In genomic region chr16:72149676-72150464, GRCh38 we compare ENCODE assay signal across 23 cellular contexts. TPM values are rescaled to one million over a fixed set of nuclear protein-coding genes. Genes with fewer than 3 reads are reported as not detected.
DNase-seq lines count a peak whose midpoint lies in the region; ATAC-seq and FAIRE-seq lines count a peak whose summit lies in the region.
"Had no signal": no experiment of that assay in that cellular context is flagged by ENCODE, and none has a peak within 500 bp of the region (broad histone marks: within the 10 kb centered on the region; RNA-seq: fewer than 3 reads in every experiment).

No MANE protein-coding gene starts in this region.

- peaks cover 6 to 11% of the 10 kb centered on the region in 2 donors for H3K36me3 Mint-ChIP-seq in stimulated activated naive B cell treated with anti-CD40 and anti-IgM and Interleukin-4, amounts not matched to agents 10 μg/mL and 1 μg/mL and 100 μg/mL, for 72 hours
- no peaks in the 10 kb centered on the region for H3K36me3 Mint-ChIP-seq in CD8-positive, alpha-beta memory T cell

- H3K36me3 ChIP-seq in CD8-positive, alpha-beta memory T cell (ENCODE audit: insufficient read depth, low read length), result no peaks in the 10 kb centered on the region
- no peaks in the 10 kb centered on the region for H3K36me3 ChIP-seq in Karpas-422 (ENCODE audit: insufficient read depth, low read length)
- H3K36me3 ChIP-seq: neutrophil, upper lobe of right lung had no signal

- no peaks in the 10 kb centered on the region for H3K9me3 ChIP-seq in CD8-positive, alpha-beta memory T cell (ENCODE audit: low read length)
- no peaks in the 10 kb centered on the region for H3K9me3 ChIP-seq in Karpas-422 (ENCODE audit: low read length)
- H3K9me3 ChIP-seq: neutrophil, upper lobe of right lung had no signal

- FAIRE-seq in HTR-8/SVneo (lab: Jason Lieb, UNC), result peak; percentile 63
- FAIRE-seq: endometrium had no signal

- H3K79me2 ChIP-seq in Karpas-422 (ENCODE audit: low read length), result no peaks in the 10 kb centered on the region

- DNase-seq in NCI-H82 (lab: John Stamatoyannopoulos, UW) (peak; percentile 6), NCI-H82 treated with DMSO at 0.1 percent for 48 hours (lab: John Stamatoyannopoulos, UW; ENCODE audit: unreplicated experiment) (no peak), HTR-8/SVneo (ENCODE audit: insufficient read length, low spot score) (peak; percentile 33), SKM-1 (lab: John Stamatoyannopoulos, UW; ENCODE audit: unreplicated experiment) (peak; percentile 9), Karpas-422 (no peak)
- DNase-seq in stimulated activated naive B cell treated with anti-CD40 and anti-IgM and Interleukin-4, amounts not matched to agents 10 μg/mL and 1 μg/mL and 100 μg/mL, for 72 hours, result no peak
- DNase-seq in CD8-positive, alpha-beta memory T cell, result no peak
- no peak for DNase-seq in activated CD4-positive, alpha-beta T cell treated with anti-CD3 and anti-CD28 coated beads, Interleukin-2, amount 50 U/mL, for 1 hour
- DNase-seq: activated CD4-positive, alpha-beta T cell treated with anti-CD3 and anti-CD28 coated beads, Interleukin-2, amount 50 U/mL, for 48 hours; amniotic stem cell; cerebellar nuclear complex; DMS153; foreskin melanocyte; mesenchymal stem cell; NCI-H1436; NCI-H446 treated with DMSO at 0.1 percent for 48 hours; SHP77; stimulated activated CD4-positive, alpha-beta T cell treated with anti-CD3 and anti-CD28 coated beads, Interleukin-4, amount 100 ng/mL, for 4 hours; upper lobe of right lung had no signal

- peak; percentile 36 to 42 for ATAC-seq in stimulated activated naive B cell treated with anti-CD40 and anti-IgM and Interleukin-4, amounts not matched to agents 10 μg/mL and 1 μg/mL and 100 μg/mL, for 72 hours (replicated peaks)
- ATAC-seq: activated T-helper 17 cell treated with anti-CD3 and anti-CD28 coated beads, Interleukin-2, amount 50 U/mL, for 72 hours; sciatic nerve; upper lobe of right lung had no signal

- no peak overlapping the region for H3K27ac Mint-ChIP-seq in stimulated activated naive B cell treated with anti-CD40 and anti-IgM and Interleukin-4, amounts not matched to agents 10 μg/mL and 1 μg/mL and 100 μg/mL, for 72 hours
- no peak overlapping the region for H3K27ac Mint-ChIP-seq in CD8-positive, alpha-beta memory T cell
- H3K27ac Mint-ChIP-seq: activated T-helper 17 cell treated with anti-CD3 and anti-CD28 coated beads, Interleukin-2, amount 50 U/mL, for 72 hours had no signal

- no peak overlapping the region for H3K4me3 ChIP-seq in CD8-positive, alpha-beta memory T cell (ENCODE audit: low read length)
- H3K4me3 ChIP-seq in Karpas-422 (ENCODE audit: low read length), result no peak overlapping the region
- H3K4me3 ChIP-seq: upper lobe of right lung had no signal

- H4K20me1 ChIP-seq in Karpas-422 (ENCODE audit: insufficient read depth, low read depth, low read length), result no peaks in the 10 kb centered on the region

- peaks cover 7 to 9% of the 10 kb centered on the region in 2 donors for H3K9me3 Mint-ChIP-seq in stimulated activated naive B cell treated with anti-CD40 and anti-IgM and Interleukin-4, amounts not matched to agents 10 μg/mL and 1 μg/mL and 100 μg/mL, for 72 hours
- peaks cover 0 to 6% (median 3%) of the 10 kb centered on the region in 5 donors for H3K9me3 Mint-ChIP-seq in CD8-positive, alpha-beta memory T cell
- H3K9me3 Mint-ChIP-seq: activated T-helper 17 cell treated with anti-CD3 and anti-CD28 coated beads, Interleukin-2, amount 50 U/mL, for 72 hours had no signal

- CTCF ChIA-PET in CD8-positive, alpha-beta memory T cell (lab: Charles Lee), result no interaction called here

- H3K27me3 Mint-ChIP-seq in stimulated activated naive B cell treated with anti-CD40 and anti-IgM and Interleukin-4, amounts not matched to agents 10 μg/mL and 1 μg/mL and 100 μg/mL, for 72 hours, result no peaks in the 10 kb centered on the region
- no peaks in the 10 kb centered on the region for H3K27me3 Mint-ChIP-seq in CD8-positive, alpha-beta memory T cell
- H3K27me3 Mint-ChIP-seq: activated T-helper 17 cell treated with anti-CD3 and anti-CD28 coated beads, Interleukin-2, amount 50 U/mL, for 72 hours had no signal

- POLR2A ChIA-PET in CD8-positive, alpha-beta memory T cell (lab: Charles Lee), result no interaction called here

- H3K27ac ChIP-seq in CD8-positive, alpha-beta memory T cell (ENCODE audit: low read depth, low read length), result no peak overlapping the region
- H3K27ac ChIP-seq in Karpas-422 (ENCODE audit: low read length), result no peak overlapping the region
- H3K27ac ChIP-seq: neutrophil, upper lobe of right lung had no signal

- peaks cover 4 to 15% of the 10 kb centered on the region in 2 donors for H3K4me1 Mint-ChIP-seq in stimulated activated naive B cell treated with anti-CD40 and anti-IgM and Interleukin-4, amounts not matched to agents 10 μg/mL and 1 μg/mL and 100 μg/mL, for 72 hours
- H3K4me1 Mint-ChIP-seq in CD8-positive, alpha-beta memory T cell, result no peaks in the 10 kb centered on the region
- H3K4me1 Mint-ChIP-seq: activated T-helper 17 cell treated with anti-CD3 and anti-CD28 coated beads, Interleukin-2, amount 50 U/mL, for 72 hours had no signal

- H3K9me2 ChIP-seq in Karpas-422 (replicated peaks; ENCODE audit: insufficient read depth, low read length), result no peaks in the 10 kb centered on the region

- no peaks in the 10 kb centered on the region for H3K4me1 ChIP-seq in CD8-positive, alpha-beta memory T cell (ENCODE audit: insufficient read depth, low read length)
- peaks cover 7% of the 10 kb centered on the region for H3K4me1 ChIP-seq in Karpas-422 (ENCODE audit: low read length)
- H3K4me1 ChIP-seq: upper lobe of right lung had no signal

- no peak overlapping the region for H3K9ac ChIP-seq in Karpas-422 (ENCODE audit: low read length)

- no peak overlapping the region for H2AFZ ChIP-seq in Karpas-422 (ENCODE audit: low read length)

- H3K4me2 ChIP-seq in Karpas-422 (ENCODE audit: low read depth, low read length, poor library complexity, severe bottlenecking), result no peak overlapping the region

- H3K27me3 ChIP-seq in CD8-positive, alpha-beta memory T cell (ENCODE audit: insufficient read depth, low read length, poor library complexity, severe bottlenecking), result no peaks in the 10 kb centered on the region
- H3K27me3 ChIP-seq in Karpas-422 (ENCODE audit: low read length), result no peaks in the 10 kb centered on the region
- H3K27me3 ChIP-seq: neutrophil, upper lobe of right lung had no signal

- no peak overlapping the region for H3K4me3 Mint-ChIP-seq in stimulated activated naive B cell treated with anti-CD40 and anti-IgM and Interleukin-4, amounts not matched to agents 10 μg/mL and 1 μg/mL and 100 μg/mL, for 72 hours
- H3K4me3 Mint-ChIP-seq in CD8-positive, alpha-beta memory T cell, result no peak overlapping the region
- H3K4me3 Mint-ChIP-seq: activated T-helper 17 cell treated with anti-CD3 and anti-CD28 coated beads, Interleukin-2, amount 50 U/mL, for 72 hours had no signal

RNA-seq across cellular contexts. Expression of gene PMFBP1, which starts 22.1 kb away (rescaled TPM):
- total RNA-seq in CD8-positive, alpha-beta memory T cell, result under 1 TPM; 0.09 to 0.15 TPM
- polyA plus RNA-seq in CD8-positive, alpha-beta memory T cell, result 0.13 TPM
- total RNA-seq in Karpas-422 (2014; rRNA removed; shearing (Covaris generic); ENCODE audit: low replicate concordance), result 0.56 and 1.4 TPM in 2 replicates

RNA-seq across cellular contexts. Expression of gene DHX38, which starts 56.2 kb away (rescaled TPM):
- total RNA-seq in CD8-positive, alpha-beta memory T cell, result 10 to 100 TPM; 93.6 to 98.3 TPM
- 32.7 TPM for polyA plus RNA-seq in CD8-positive, alpha-beta memory T cell
- total RNA-seq in Karpas-422 (2014; rRNA removed; shearing (Covaris generic); ENCODE audit: low replicate concordance), result 32.3 and 57.4 TPM in 2 replicates

RNA-seq across cellular contexts. Expression of gene TXNL4B, which starts 56.5 kb away (rescaled TPM):
- 10 to 100 TPM; 37.9 to 38.7 TPM for total RNA-seq in CD8-positive, alpha-beta memory T cell
- polyA plus RNA-seq in CD8-positive, alpha-beta memory T cell, result 14.0 TPM
- 11.7 and 15.2 TPM in 2 replicates for total RNA-seq in Karpas-422 (2014; rRNA removed; shearing (Covaris generic); ENCODE audit: low replicate concordance)

Comparison
In these comparisons a context has a peak if more than half of its experiments do, and no peak if none do; other contexts are left out.
1. DNase-seq: peak in NCI-H82 (single experiment), HTR-8/SVneo (single experiment) and SKM-1 (single experiment); none in NCI-H82 treated with DMSO at 0.1 percent for 48 hours (single experiment), stimulated activated naive B cell treated with anti-CD40 and anti-IgM and Interleukin-4, amounts not matched to agents 10 μg/mL and 1 μg/mL and 100 μg/mL, for 72 hours (single experiment), CD8-positive, alpha-beta memory T cell (0 of 5), activated CD4-positive, alpha-beta T cell treated with anti-CD3 and anti-CD28 coated beads, Interleukin-2, amount 50 U/mL, for 1 hour (single experiment) and Karpas-422 (single experiment).